In the genomic region with DNA sequence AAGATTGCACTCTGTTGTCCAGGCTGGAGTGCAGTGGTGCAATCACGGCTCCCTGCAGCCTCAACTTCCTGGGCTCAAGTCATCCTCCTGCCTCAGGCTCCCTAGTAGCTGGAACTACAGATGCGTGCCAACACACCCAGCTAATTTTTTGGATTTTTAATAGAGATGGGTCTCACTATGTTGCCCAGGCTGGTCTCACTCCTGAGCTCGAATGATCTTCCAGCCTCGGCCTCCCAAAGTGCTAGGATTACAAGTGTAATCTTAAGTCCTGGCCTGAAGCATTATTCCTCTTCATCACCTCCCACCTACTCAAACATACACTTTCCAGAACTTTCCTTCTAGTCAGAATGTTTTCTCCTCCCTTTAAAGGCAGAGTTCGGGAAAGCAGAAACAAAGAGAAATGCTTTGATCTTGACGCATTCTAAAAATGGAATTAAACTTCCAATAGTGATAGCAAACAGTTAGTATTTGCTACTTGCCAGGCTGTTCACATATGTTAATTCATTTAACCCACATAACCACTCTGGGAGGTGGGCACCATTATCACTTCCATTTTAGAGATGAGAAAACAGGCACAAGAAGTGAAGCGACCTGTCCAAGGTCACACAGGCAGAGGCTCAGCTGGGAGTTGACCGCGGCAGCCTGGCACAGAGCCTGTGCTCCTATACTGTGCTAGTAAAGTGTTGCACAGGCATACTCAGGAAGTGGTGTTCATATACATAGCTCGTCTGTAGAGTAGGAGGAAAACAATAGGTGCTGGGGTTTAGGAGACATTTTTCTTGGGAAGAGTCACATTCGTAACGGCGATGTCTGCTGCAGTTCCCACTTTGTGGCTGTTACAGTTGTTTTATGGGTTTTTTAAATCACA, we compare ENCODE assay signal across 1 cellular context.
TF ChIP-seq lines count a peak whose summit lies in the region.

No MANE protein-coding gene starts in this region.

TF ChIP-seq in GM23338, 12 proteins besides CTCF, POLR2A, EP300 and RAD21 (continued from another document):
- TF ChIP-seq, protein P1, sequence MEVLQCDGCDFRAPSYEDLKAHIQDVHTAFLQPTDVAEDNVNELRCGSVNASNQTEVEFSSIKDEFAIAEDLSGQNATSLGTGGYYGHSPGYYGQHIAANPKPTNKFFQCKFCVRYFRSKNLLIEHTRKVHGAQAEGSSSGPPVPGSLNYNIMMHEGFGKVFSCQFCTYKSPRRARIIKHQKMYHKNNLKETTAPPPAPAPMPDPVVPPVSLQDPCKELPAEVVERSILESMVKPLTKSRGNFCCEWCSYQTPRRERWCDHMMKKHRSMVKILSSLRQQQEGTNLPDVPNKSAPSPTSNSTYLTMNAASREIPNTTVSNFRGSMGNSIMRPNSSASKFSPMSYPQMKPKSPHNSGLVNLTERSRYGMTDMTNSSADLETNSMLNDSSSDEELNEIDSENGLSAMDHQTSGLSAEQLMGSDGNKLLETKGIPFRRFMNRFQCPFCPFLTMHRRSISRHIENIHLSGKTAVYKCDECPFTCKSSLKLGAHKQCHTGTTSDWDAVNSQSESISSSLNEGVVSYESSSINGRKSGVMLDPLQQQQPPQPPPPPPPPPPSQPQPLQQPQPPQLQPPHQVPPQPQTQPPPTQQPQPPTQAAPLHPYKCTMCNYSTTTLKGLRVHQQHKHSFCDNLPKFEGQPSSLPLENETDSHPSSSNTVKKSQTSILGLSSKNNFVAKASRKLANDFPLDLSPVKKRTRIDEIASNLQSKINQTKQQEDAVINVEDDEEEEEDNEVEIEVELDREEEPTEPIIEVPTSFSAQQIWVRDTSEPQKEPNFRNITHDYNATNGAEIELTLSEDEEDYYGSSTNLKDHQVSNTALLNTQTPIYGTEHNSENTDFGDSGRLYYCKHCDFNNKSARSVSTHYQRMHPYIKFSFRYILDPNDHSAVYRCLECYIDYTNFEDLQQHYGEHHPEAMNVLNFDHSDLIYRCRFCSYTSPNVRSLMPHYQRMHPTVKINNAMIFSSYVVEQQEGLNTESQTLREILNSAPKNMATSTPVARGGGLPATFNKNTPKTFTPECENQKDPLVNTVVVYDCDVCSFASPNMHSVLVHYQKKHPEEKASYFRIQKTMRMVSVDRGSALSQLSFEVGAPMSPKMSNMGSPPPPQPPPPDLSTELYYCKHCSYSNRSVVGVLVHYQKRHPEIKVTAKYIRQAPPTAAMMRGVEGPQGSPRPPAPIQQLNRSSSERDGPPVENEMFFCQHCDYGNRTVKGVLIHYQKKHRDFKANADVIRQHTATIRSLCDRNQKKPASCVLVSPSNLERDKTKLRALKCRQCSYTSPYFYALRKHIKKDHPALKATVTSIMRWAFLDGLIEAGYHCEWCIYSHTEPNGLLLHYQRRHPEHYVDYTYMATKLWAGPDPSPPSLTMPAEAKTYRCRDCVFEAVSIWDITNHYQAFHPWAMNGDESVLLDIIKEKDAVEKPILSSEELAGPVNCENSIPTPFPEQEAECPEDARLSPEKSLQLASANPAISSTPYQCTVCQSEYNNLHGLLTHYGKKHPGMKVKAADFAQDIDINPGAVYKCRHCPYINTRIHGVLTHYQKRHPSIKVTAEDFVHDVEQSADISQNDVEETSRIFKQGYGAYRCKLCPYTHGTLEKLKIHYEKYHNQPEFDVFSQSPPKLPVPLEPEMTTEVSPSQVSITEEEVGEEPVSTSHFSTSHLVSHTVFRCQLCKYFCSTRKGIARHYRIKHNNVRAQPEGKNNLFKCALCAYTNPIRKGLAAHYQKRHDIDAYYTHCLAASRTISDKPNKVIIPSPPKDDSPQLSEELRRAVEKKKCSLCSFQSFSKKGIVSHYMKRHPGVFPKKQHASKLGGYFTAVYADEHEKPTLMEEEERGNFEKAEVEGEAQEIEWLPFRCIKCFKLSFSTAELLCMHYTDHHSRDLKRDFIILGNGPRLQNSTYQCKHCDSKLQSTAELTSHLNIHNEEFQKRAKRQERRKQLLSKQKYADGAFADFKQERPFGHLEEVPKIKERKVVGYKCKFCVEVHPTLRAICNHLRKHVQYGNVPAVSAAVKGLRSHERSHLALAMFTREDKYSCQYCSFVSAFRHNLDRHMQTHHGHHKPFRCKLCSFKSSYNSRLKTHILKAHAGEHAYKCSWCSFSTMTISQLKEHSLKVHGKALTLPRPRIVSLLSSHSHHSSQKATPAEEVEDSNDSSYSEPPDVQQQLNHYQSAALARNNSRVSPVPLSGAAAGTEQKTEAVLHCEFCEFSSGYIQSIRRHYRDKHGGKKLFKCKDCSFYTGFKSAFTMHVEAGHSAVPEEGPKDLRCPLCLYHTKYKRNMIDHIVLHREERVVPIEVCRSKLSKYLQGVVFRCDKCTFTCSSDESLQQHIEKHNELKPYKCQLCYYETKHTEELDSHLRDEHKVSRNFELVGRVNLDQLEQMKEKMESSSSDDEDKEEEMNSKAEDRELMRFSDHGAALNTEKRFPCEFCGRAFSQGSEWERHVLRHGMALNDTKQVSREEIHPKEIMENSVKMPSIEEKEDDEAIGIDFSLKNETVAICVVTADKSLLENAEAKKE (CRISPR knock-in tag; IDR thresholded peaks at IDR 0.05) = no peak
- TF ChIP-seq, protein P2, sequence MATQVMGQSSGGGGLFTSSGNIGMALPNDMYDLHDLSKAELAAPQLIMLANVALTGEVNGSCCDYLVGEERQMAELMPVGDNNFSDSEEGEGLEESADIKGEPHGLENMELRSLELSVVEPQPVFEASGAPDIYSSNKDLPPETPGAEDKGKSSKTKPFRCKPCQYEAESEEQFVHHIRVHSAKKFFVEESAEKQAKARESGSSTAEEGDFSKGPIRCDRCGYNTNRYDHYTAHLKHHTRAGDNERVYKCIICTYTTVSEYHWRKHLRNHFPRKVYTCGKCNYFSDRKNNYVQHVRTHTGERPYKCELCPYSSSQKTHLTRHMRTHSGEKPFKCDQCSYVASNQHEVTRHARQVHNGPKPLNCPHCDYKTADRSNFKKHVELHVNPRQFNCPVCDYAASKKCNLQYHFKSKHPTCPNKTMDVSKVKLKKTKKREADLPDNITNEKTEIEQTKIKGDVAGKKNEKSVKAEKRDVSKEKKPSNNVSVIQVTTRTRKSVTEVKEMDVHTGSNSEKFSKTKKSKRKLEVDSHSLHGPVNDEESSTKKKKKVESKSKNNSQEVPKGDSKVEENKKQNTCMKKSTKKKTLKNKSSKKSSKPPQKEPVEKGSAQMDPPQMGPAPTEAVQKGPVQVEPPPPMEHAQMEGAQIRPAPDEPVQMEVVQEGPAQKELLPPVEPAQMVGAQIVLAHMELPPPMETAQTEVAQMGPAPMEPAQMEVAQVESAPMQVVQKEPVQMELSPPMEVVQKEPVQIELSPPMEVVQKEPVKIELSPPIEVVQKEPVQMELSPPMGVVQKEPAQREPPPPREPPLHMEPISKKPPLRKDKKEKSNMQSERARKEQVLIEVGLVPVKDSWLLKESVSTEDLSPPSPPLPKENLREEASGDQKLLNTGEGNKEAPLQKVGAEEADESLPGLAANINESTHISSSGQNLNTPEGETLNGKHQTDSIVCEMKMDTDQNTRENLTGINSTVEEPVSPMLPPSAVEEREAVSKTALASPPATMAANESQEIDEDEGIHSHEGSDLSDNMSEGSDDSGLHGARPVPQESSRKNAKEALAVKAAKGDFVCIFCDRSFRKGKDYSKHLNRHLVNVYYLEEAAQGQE (IDR thresholded peaks at IDR 0.05; ENCODE audit: unreplicated experiment) = no peak
- no peak for TF ChIP-seq JUNB (IDR thresholded peaks at IDR 0.05; ENCODE audit: unreplicated experiment)
- TF ChIP-seq EZH2 (IDR thresholded peaks at IDR 0.05; ENCODE audit: low read depth, unreplicated experiment) = no peak
- TF ChIP-seq ZNF331 (CRISPR knock-in tag; IDR thresholded peaks at IDR 0.05; ENCODE audit: low read depth) = no peak
- no peak for TF ChIP-seq ZNF114 (CRISPR knock-in tag; IDR thresholded peaks at IDR 0.05)
- no peak for TF ChIP-seq STAT1 (IDR thresholded peaks at IDR 0.05; ENCODE audit: unreplicated experiment)
- no peak for TF ChIP-seq EZH2phosphoT487 (IDR thresholded peaks at IDR 0.05; ENCODE audit: unreplicated experiment)
